Comparison of ENCODE assay signal across 1 cellular context in genomic region chr17:81513669-81514484, GRCh38.
TF ChIP-seq lines count a peak whose summit lies in the region.

No MANE protein-coding gene starts in this region.

TF ChIP-seq in endothelial cell of umbilical vein, 7 proteins besides CTCF, POLR2A, EP300 and RAD21 (continued from another document):
- TF ChIP-seq EZH2 (IDR thresholded peaks at IDR 0.05; ENCODE audit: borderline replicate concordance, low read depth, low read length, severe bottlenecking) (no peak), GATA2 (IDR thresholded peaks at IDR 0.05; ENCODE audit: insufficient read depth, insufficient read length, low read depth, low read length) (no peak), MYC (IDR thresholded peaks at IDR 0.05; ENCODE audit: low read depth, low read length) (no peak), POLR2AphosphoS5 (IDR thresholded peaks at IDR 0.05; ENCODE audit: insufficient read depth, low read depth, low read length) (no peak), JUN (IDR thresholded peaks at IDR 0.05; ENCODE audit: borderline replicate concordance, insufficient read depth, insufficient read length, low read depth) (no peak)
